ENCODE assay signal across 40 cellular contexts in genomic region chr11:35976434-35976833, GRCh38. TPM values are rescaled to one million over a fixed set of nuclear protein-coding genes. Genes with fewer than 3 reads are reported as not detected.
"Had no signal": no experiment of that assay in that cellular context is flagged by ENCODE, and none has a peak within 500 bp of the region (broad histone marks: within the 10 kb centered on the region; RNA-seq: fewer than 3 reads in every experiment).

No MANE protein-coding gene starts in this region.

- H3K4me3 ChIP-seq: ascending aorta, cardiac muscle cell had no signal

- H3K9me3 ChIP-seq: ascending aorta had no signal

- H3K4me3 Mint-ChIP-seq: activated CD4-positive, alpha-beta memory T cell treated with anti-CD3 and anti-CD28 coated beads, Interleukin-2, amount 10 ng/mL, durations not matched to agents 7 days and 5 days; activated CD4-positive, alpha-beta T cell treated with anti-CD3 and anti-CD28 coated beads for 36 hours; activated CD4-positive, alpha-beta T cell treated with anti-CD3 and anti-CD28 coated beads, Interleukin-2, amount 10 ng/mL, durations not matched to agents 7 days and 5 days; activated CD8-positive, alpha-beta memory T cell treated with anti-CD3 and anti-CD28 coated beads, Interleukin-2, amount 10 ng/mL, durations not matched to agents 7 days and 5 days; activated CD8-positive, alpha-beta T cell treated with anti-CD3 and anti-CD28 coated beads, Interleukin-2, amount 10 ng/mL, durations not matched to agents 7 days and 5 days; activated naive CD4-positive, alpha-beta T cell treated with anti-CD3 and anti-CD28 coated beads, Interleukin-2, amount 10 ng/mL, durations not matched to agents 7 days and 5 days; activated naive CD4-positive, alpha-beta T cell treated with anti-CD3 and anti-CD28 coated beads, Interleukin-2, amount 50 U/mL, for 24 hours; activated naive CD8-positive, alpha-beta T cell; activated naive CD8-positive, alpha-beta T cell treated with anti-CD3 and anti-CD28 coated beads, Interleukin-2, amount 10 ng/mL, durations not matched to agents 7 days and 5 days; activated naive CD8-positive, alpha-beta T cell treated with anti-CD3 and anti-CD28 coated beads, Interleukin-2, amount 50 U/mL, for 24 hours; activated T-cell treated with anti-CD3 and anti-CD28 coated beads, Interleukin-2, amount 50 U/mL, for 24 hours; brain; central memory CD8-positive, alpha-beta T cell; T-helper 1 cell treated with Interleukin-12 subunit alpha and Interleukin-12 subunit beta and Interleukin-4 antibody, amounts not matched to agents 30 μg/mL and 1 μg/mL, for 36 hours; T-helper 2 cell treated with Interferon-gamma antibody and Interleukin-4, amounts not matched to agents 5 μg/mL and 100 μg/mL, for 36 hours; WTC11 had no signal

- H3K27ac ChIP-seq: ascending aorta, cardiac muscle cell, VCaP had no signal

- H3K9me3 Mint-ChIP-seq: activated CD4-positive, alpha-beta memory T cell treated with anti-CD3 and anti-CD28 coated beads, Interleukin-2, amount 10 ng/mL, durations not matched to agents 7 days and 5 days; activated CD4-positive, alpha-beta T cell treated with anti-CD3 and anti-CD28 coated beads, Interleukin-2, amount 10 ng/mL, durations not matched to agents 7 days and 5 days; activated naive CD4-positive, alpha-beta T cell treated with anti-CD3 and anti-CD28 coated beads, Interleukin-2, amount 10 ng/mL, durations not matched to agents 7 days and 5 days; activated naive CD4-positive, alpha-beta T cell treated with anti-CD3 and anti-CD28 coated beads, Interleukin-2, amount 50 U/mL, for 24 hours; activated T-cell treated with anti-CD3 and anti-CD28 coated beads, Interleukin-2, amount 50 U/mL, for 24 hours; activated T-helper 2 cell treated with anti-CD3 and anti-CD28 coated beads, Interferon-gamma antibody, Interleukin-2, Interleukin-4, amounts not matched to agents 10 μg/mL and 5 μg/mL and 100 μg/mL, durations not matched to agents 14 hours and 24 hours and 36 hours; T-helper 1 cell treated with Interleukin-12 subunit alpha and Interleukin-12 subunit beta and Interleukin-4 antibody, amounts not matched to agents 30 μg/mL and 1 μg/mL, for 36 hours; T-helper 2 cell treated with Interferon-gamma antibody and Interleukin-4, amounts not matched to agents 5 μg/mL and 100 μg/mL, for 36 hours had no signal

- H3K27me3 Mint-ChIP-seq: activated CD4-positive, alpha-beta memory T cell treated with anti-CD3 and anti-CD28 coated beads, Interleukin-2, amount 10 ng/mL, durations not matched to agents 7 days and 5 days; activated CD4-positive, alpha-beta T cell treated with anti-CD3 and anti-CD28 coated beads for 36 hours; activated CD8-positive, alpha-beta memory T cell treated with anti-CD3 and anti-CD28 coated beads, Interleukin-2, amount 10 ng/mL, durations not matched to agents 7 days and 5 days; activated naive CD4-positive, alpha-beta T cell treated with anti-CD3 and anti-CD28 coated beads, Interleukin-2, amount 10 ng/mL, durations not matched to agents 7 days and 5 days; activated naive CD8-positive, alpha-beta T cell had no signal

- DNase-seq: activated CD4-positive, alpha-beta memory T cell treated with anti-CD3 and anti-CD28 coated beads, Interleukin-2, amount 10 ng/mL, durations not matched to agents 7 days and 5 days; activated CD4-positive, alpha-beta T cell treated with anti-CD3 and anti-CD28 coated beads for 1 hour; activated CD4-positive, alpha-beta T cell treated with anti-CD3 and anti-CD28 coated beads for 36 hours; activated CD4-positive, alpha-beta T cell treated with anti-CD3 and anti-CD28 coated beads for 48 hours; activated CD4-positive, alpha-beta T cell treated with anti-CD3 and anti-CD28 coated beads, Interleukin-2, amount 10 ng/mL, durations not matched to agents 7 days and 5 days; activated CD4-positive, alpha-beta T cell treated with anti-CD3 and anti-CD28 coated beads, Interleukin-2, amount 50 U/mL, for 48 hours; activated CD4-positive, CD25-positive, alpha-beta regulatory T cell; activated CD8-positive, alpha-beta memory T cell treated with anti-CD3 and anti-CD28 coated beads for 24 hours; activated CD8-positive, alpha-beta memory T cell treated with anti-CD3 and anti-CD28 coated beads, Interleukin-2, amount 10 ng/mL, durations not matched to agents 7 days and 5 days; activated CD8-positive, alpha-beta memory T cell treated with anti-CD3 and anti-CD28 coated beads, Interleukin-2, amount 50 U/mL, for 48 hours; activated CD8-positive, alpha-beta T cell treated with anti-CD3 and anti-CD28 coated beads, Interleukin-2, amount 10 ng/mL, durations not matched to agents 7 days and 5 days; activated effector memory CD4-positive, alpha-beta T cell treated with Interleukin-2 at 50 U/mL for 16 hours; activated gamma-delta T cell; activated naive CD4-positive, alpha-beta T cell treated with anti-CD3 and anti-CD28 coated beads, Interleukin-2, amount 10 ng/mL, durations not matched to agents 7 days and 5 days; activated naive CD4-positive, alpha-beta T cell treated with Interleukin-2 at 50 U/mL for 16 hours; activated naive CD8-positive, alpha-beta T cell treated with anti-CD3 and anti-CD28 coated beads, Interleukin-2, amount 10 ng/mL, durations not matched to agents 7 days and 5 days; activated naive CD8-positive, alpha-beta T cell treated with anti-CD3 and anti-CD28 coated beads, Interleukin-2, amount 50 U/mL, for 24 hours; activated T-cell treated with anti-CD3 and anti-CD28 coated beads, Interleukin-2, amount 50 U/mL, for 24 hours; activated T-cell treated with anti-CD3 and anti-CD28 coated beads, Interleukin-2, amount 50 U/mL, for 48 hours; amygdala; anterior cingulate cortex; caudate nucleus; cerebellar nuclear complex; T-helper 1 cell; T-helper 2 cell; T-helper 9 cell had no signal

- H3K4me1 Mint-ChIP-seq: activated CD4-positive, alpha-beta memory T cell treated with anti-CD3 and anti-CD28 coated beads, Interleukin-2, amount 10 ng/mL, durations not matched to agents 7 days and 5 days; activated CD4-positive, alpha-beta T cell treated with anti-CD3 and anti-CD28 coated beads, Interleukin-2, amount 10 ng/mL, durations not matched to agents 7 days and 5 days; activated CD8-positive, alpha-beta memory T cell treated with anti-CD3 and anti-CD28 coated beads, Interleukin-2, amount 10 ng/mL, durations not matched to agents 7 days and 5 days; activated naive CD4-positive, alpha-beta T cell treated with anti-CD3 and anti-CD28 coated beads, Interleukin-2, amount 10 ng/mL, durations not matched to agents 7 days and 5 days; activated naive CD4-positive, alpha-beta T cell treated with anti-CD3 and anti-CD28 coated beads, Interleukin-2, amount 50 U/mL, for 24 hours; activated naive CD8-positive, alpha-beta T cell treated with anti-CD3 and anti-CD28 coated beads, Interleukin-2, amount 10 ng/mL, durations not matched to agents 7 days and 5 days; central memory CD8-positive, alpha-beta T cell had no signal

- FAIRE-seq: bronchial epithelial cell, TTC549 had no signal

- ATAC-seq: activated CD4-positive, alpha-beta T cell treated with anti-CD3 and anti-CD28 coated beads for 36 hours; activated CD4-positive, CD25-positive, alpha-beta regulatory T cell treated with anti-CD3 and anti-CD28 coated beads, Interleukin-2, amount 50 U/mL, for 24 hours; activated CD8-positive, alpha-beta memory T cell treated with anti-CD3 and anti-CD28 coated beads, Interleukin-2, amount 10 ng/mL, durations not matched to agents 7 days and 5 days; activated CD8-positive, alpha-beta T cell treated with anti-CD3 and anti-CD28 coated beads, Interleukin-2, amount 10 ng/mL, durations not matched to agents 7 days and 5 days; activated naive CD8-positive, alpha-beta T cell treated with anti-CD3 and anti-CD28 coated beads, Interleukin-2, amount 50 U/mL, for 24 hours; WTC11 had no signal

- H3K36me3 ChIP-seq: ascending aorta, cardiac muscle cell had no signal

- H3K36me3 Mint-ChIP-seq: activated CD8-positive, alpha-beta memory T cell treated with anti-CD3 and anti-CD28 coated beads, Interleukin-2, amount 10 ng/mL, durations not matched to agents 7 days and 5 days; activated naive CD4-positive, alpha-beta T cell treated with anti-CD3 and anti-CD28 coated beads, Interleukin-2, amount 10 ng/mL, durations not matched to agents 7 days and 5 days; activated naive CD4-positive, alpha-beta T cell treated with anti-CD3 and anti-CD28 coated beads, Interleukin-2, amount 50 U/mL, for 24 hours; activated naive CD8-positive, alpha-beta T cell; activated naive CD8-positive, alpha-beta T cell treated with anti-CD3 and anti-CD28 coated beads, Interleukin-2, amount 10 ng/mL, durations not matched to agents 7 days and 5 days had no signal

- H3K27me3 ChIP-seq: ascending aorta, cardiac muscle cell had no signal

- H3K27ac Mint-ChIP-seq: activated CD4-positive, alpha-beta memory T cell treated with anti-CD3 and anti-CD28 coated beads, Interleukin-2, amount 10 ng/mL, durations not matched to agents 7 days and 5 days; activated CD4-positive, alpha-beta T cell treated with anti-CD3 and anti-CD28 coated beads for 36 hours; activated CD4-positive, alpha-beta T cell treated with anti-CD3 and anti-CD28 coated beads, Interleukin-2, amount 10 ng/mL, durations not matched to agents 7 days and 5 days; activated CD8-positive, alpha-beta memory T cell treated with anti-CD3 and anti-CD28 coated beads, Interleukin-2, amount 10 ng/mL, durations not matched to agents 7 days and 5 days; activated CD8-positive, alpha-beta T cell treated with anti-CD3 and anti-CD28 coated beads, Interleukin-2, amount 10 ng/mL, durations not matched to agents 7 days and 5 days; activated naive CD4-positive, alpha-beta T cell treated with anti-CD3 and anti-CD28 coated beads, Interleukin-2, amount 10 ng/mL, durations not matched to agents 7 days and 5 days; activated naive CD4-positive, alpha-beta T cell treated with anti-CD3 and anti-CD28 coated beads, Interleukin-2, amount 50 U/mL, for 24 hours; activated naive CD8-positive, alpha-beta T cell; activated naive CD8-positive, alpha-beta T cell treated with anti-CD3 and anti-CD28 coated beads, Interleukin-2, amount 10 ng/mL, durations not matched to agents 7 days and 5 days; activated naive CD8-positive, alpha-beta T cell treated with anti-CD3 and anti-CD28 coated beads, Interleukin-2, amount 50 U/mL, for 24 hours; activated T-cell treated with anti-CD3 and anti-CD28 coated beads, Interleukin-2, amount 50 U/mL, for 24 hours; activated T-helper 2 cell treated with anti-CD3 and anti-CD28 coated beads, Interferon-gamma antibody, Interleukin-2, Interleukin-4, amounts not matched to agents 10 μg/mL and 5 μg/mL and 100 μg/mL, durations not matched to agents 14 hours and 24 hours and 36 hours; T-helper 1 cell treated with Interleukin-12 subunit alpha and Interleukin-12 subunit beta and Interleukin-4 antibody, amounts not matched to agents 30 μg/mL and 1 μg/mL, for 36 hours; T-helper 2 cell treated with Interferon-gamma antibody and Interleukin-4, amounts not matched to agents 5 μg/mL and 100 μg/mL, for 36 hours; WTC11 had no signal

RNA-seq across cellular contexts. Expression of gene LDLRAD3, which starts 32.6 kb away (rescaled TPM):
- total RNA-seq: activated CD4-positive, alpha-beta memory T cell treated with anti-CD3 and anti-CD28 coated beads, Interleukin-2, amount 10 ng/mL, durations not matched to agents 7 days and 5 days; activated CD8-positive, alpha-beta memory T cell treated with anti-CD3 and anti-CD28 coated beads, Interleukin-2, amount 10 ng/mL, durations not matched to agents 7 days and 5 days had no signal
